Comparison of ENCODE assay signal across 15 cellular contexts in genomic region chr4:123997116-123997515, GRCh38.
DNase-seq lines count a peak whose midpoint lies in the region; ATAC-seq and TF ChIP-seq lines count a peak whose summit lies in the region.
"Had no signal": no experiment of that assay in that cellular context is flagged by ENCODE, and none has a peak within 500 bp of the region (broad histone marks: within the 10 kb centered on the region; RNA-seq: fewer than 3 reads in every experiment).

No MANE protein-coding gene starts in this region.

- BruUV-seq in Calu3 (replicated peaks; lab: Mats Ljungman, UMichigan) = no TSS peak

- no peaks in the 10 kb centered on the region for H3K36me3 ChIP-seq in CD8-positive, alpha-beta memory T cell (ENCODE audit: insufficient read depth, low read length)
- H3K36me3 ChIP-seq in upper lobe of right lung = no peaks in the 10 kb centered on the region

- H3K4me3 ChIP-seq in LNCaP clone FGC (ENCODE audit: low read depth, low read length) = no peak overlapping the region
- no peak overlapping the region for H3K4me3 ChIP-seq in CD8-positive, alpha-beta memory T cell (ENCODE audit: low read length)
- H3K4me3 ChIP-seq in upper lobe of right lung = no peak overlapping the region
- H3K4me3 ChIP-seq: SK-N-MC had no signal

- CTCF ChIA-PET in Calu3 (lab: Charles Lee) = no interaction called here
- CTCF ChIA-PET in CD8-positive, alpha-beta memory T cell (lab: Charles Lee) = no interaction called here

- H3K27me3 ChIP-seq in CD8-positive, alpha-beta memory T cell (ENCODE audit: insufficient read depth, low read length, poor library complexity, severe bottlenecking) = no peaks in the 10 kb centered on the region
- H3K27me3 ChIP-seq in upper lobe of right lung = no peaks in the 10 kb centered on the region

- H3K9me3 ChIP-seq in CD8-positive, alpha-beta memory T cell (ENCODE audit: low read length) = no peaks in the 10 kb centered on the region
- H3K9me3 ChIP-seq in upper lobe of right lung = no peaks in the 10 kb centered on the region

- ATAC-seq in upper lobe of right lung = no peak
- ATAC-seq: activated CD8-positive, alpha-beta T cell treated with anti-CD3 and anti-CD28 coated beads for 36 hours; activated T-helper 17 cell treated with anti-CD3 and anti-CD28 coated beads, Interleukin-2, amount 50 U/mL, for 72 hours had no signal

- H3K36me3 Mint-ChIP-seq in Calu3 (ENCODE audit: insufficient read depth, unreplicated experiment) (no peaks in the 10 kb centered on the region), nephron progenitor cell (ENCODE audit: low read depth) (peaks cover 11% of the 10 kb centered on the region)
- no peaks in the 10 kb centered on the region for H3K36me3 Mint-ChIP-seq in CD8-positive, alpha-beta memory T cell

- H3K27me3 Mint-ChIP-seq in Calu3 (ENCODE audit: unreplicated experiment) (no peaks in the 10 kb centered on the region), nephron progenitor cell (ENCODE audit: low read depth, poor library complexity) (no peaks in the 10 kb centered on the region)
- H3K27me3 Mint-ChIP-seq in CD8-positive, alpha-beta memory T cell = no peaks in the 10 kb centered on the region
- H3K27me3 Mint-ChIP-seq: activated CD8-positive, alpha-beta T cell treated with anti-CD3 and anti-CD28 coated beads for 36 hours; activated T-helper 17 cell treated with anti-CD3 and anti-CD28 coated beads, Interleukin-2, amount 50 U/mL, for 72 hours had no signal

- H3K4me1 ChIP-seq in CD8-positive, alpha-beta memory T cell (ENCODE audit: insufficient read depth, low read length) = no peaks in the 10 kb centered on the region
- no peaks in the 10 kb centered on the region for H3K4me1 ChIP-seq in upper lobe of right lung

- intact Hi-C loops in Calu3 (cut with micrococcal nuclease; ENCODE audit: unreplicated experiment) = no loop called here
- intact Hi-C loops in upper lobe of right lung (cut with DNase I) = no loop called here

- TF ChIP-seq CTCF in Calu3 (IDR thresholded peaks at IDR 0.05; ENCODE audit: unreplicated experiment) = no peak
- TF ChIP-seq CTCF in LNCaP clone FGC (IDR thresholded peaks at IDR 0.05; ENCODE audit: control insufficient read depth, extremely low read depth, insufficient read depth) = peak; percentile 43
- no peak for TF ChIP-seq CTCF in nephron progenitor cell (IDR thresholded peaks at IDR 0.05)
- no peak for TF ChIP-seq CTCF in upper lobe of right lung (IDR thresholded peaks at IDR 0.05)

- H3K27ac Mint-ChIP-seq in Calu3 (ENCODE audit: unreplicated experiment) (no peak overlapping the region), nephron progenitor cell (peak overlapping the region; percentile 57)
- H3K27ac Mint-ChIP-seq in CD8-positive, alpha-beta memory T cell = no peak overlapping the region
- H3K27ac Mint-ChIP-seq: activated CD8-positive, alpha-beta T cell treated with anti-CD3 and anti-CD28 coated beads for 36 hours; activated T-helper 17 cell treated with anti-CD3 and anti-CD28 coated beads, Interleukin-2, amount 50 U/mL, for 72 hours had no signal

- H3K27ac ChIP-seq in CD8-positive, alpha-beta memory T cell (ENCODE audit: low read depth, low read length) = no peak overlapping the region
- H3K27ac ChIP-seq in upper lobe of right lung = no peak overlapping the region
- H3K27ac ChIP-seq: SK-N-MC had no signal

- peak; percentile 8 for DNase-seq in Calu3
- no peak for DNase-seq in LNCaP clone FGC (ENCODE audit: low read depth)
- DNase-seq in cerebellar cortex (ENCODE audit: low spot score) = peak; percentile 18
- DNase-seq in nephron progenitor cell = no peak
- no peak for DNase-seq in NCI-H1694 treated with DMSO at 0.1 percent for 48 hours (lab: John Stamatoyannopoulos, UW)
- DNase-seq in 8988T = no peak
- DNase-seq in CD8-positive, alpha-beta memory T cell = no peak
- DNase-seq in upper lobe of right lung = no peak
- DNase-seq: activated CD8-positive, alpha-beta T cell treated with anti-CD3 and anti-CD28 coated beads for 36 hours; C1 segment of cervical spinal cord; effector CD8-positive, alpha-beta T cell; foreskin melanocyte; GOT3 had no signal

- no peaks in the 10 kb centered on the region for H3K4me1 Mint-ChIP-seq in Calu3 (ENCODE audit: low read depth, unreplicated experiment)
- peaks cover 13% of the 10 kb centered on the region for H3K4me1 Mint-ChIP-seq in nephron progenitor cell
- no peaks in the 10 kb centered on the region for H3K4me1 Mint-ChIP-seq in CD8-positive, alpha-beta memory T cell
- H3K4me1 Mint-ChIP-seq: activated T-helper 17 cell treated with anti-CD3 and anti-CD28 coated beads, Interleukin-2, amount 50 U/mL, for 72 hours had no signal

- POLR2A ChIA-PET in CD8-positive, alpha-beta memory T cell (lab: Charles Lee) = no interaction called here

- no peaks in the 10 kb centered on the region for H3K9me3 Mint-ChIP-seq in Calu3 (ENCODE audit: low read depth, unreplicated experiment)
- peaks cover 35% of the 10 kb centered on the region for H3K9me3 Mint-ChIP-seq in nephron progenitor cell
- peaks cover 0 to 6% (median 0%) of the 10 kb centered on the region in 5 donors for H3K9me3 Mint-ChIP-seq in CD8-positive, alpha-beta memory T cell
- H3K9me3 Mint-ChIP-seq: activated CD8-positive, alpha-beta T cell treated with anti-CD3 and anti-CD28 coated beads for 36 hours; activated T-helper 17 cell treated with anti-CD3 and anti-CD28 coated beads, Interleukin-2, amount 50 U/mL, for 72 hours had no signal

- no peak overlapping the region for H3K4me3 Mint-ChIP-seq in Calu3 (ENCODE audit: low read depth, unreplicated experiment)
- no peak overlapping the region for H3K4me3 Mint-ChIP-seq in nephron progenitor cell
- no peak overlapping the region for H3K4me3 Mint-ChIP-seq in CD8-positive, alpha-beta memory T cell
- H3K4me3 Mint-ChIP-seq: activated CD8-positive, alpha-beta T cell treated with anti-CD3 and anti-CD28 coated beads for 36 hours; activated T-helper 17 cell treated with anti-CD3 and anti-CD28 coated beads, Interleukin-2, amount 50 U/mL, for 72 hours had no signal

Comparison
In these comparisons a context has a peak if more than half of its experiments do, and no peak if none do; other contexts are left out.
1. DNase-seq: peak in Calu3 (single experiment) and cerebellar cortex (single experiment); none in LNCaP clone FGC (single experiment), nephron progenitor cell (single experiment), NCI-H1694 treated with DMSO at 0.1 percent for 48 hours (single experiment), 8988T (single experiment), CD8-positive, alpha-beta memory T cell (0 of 5) and upper lobe of right lung (single experiment).